ENCODE assay signal across 14 cellular contexts in the genomic region with DNA sequence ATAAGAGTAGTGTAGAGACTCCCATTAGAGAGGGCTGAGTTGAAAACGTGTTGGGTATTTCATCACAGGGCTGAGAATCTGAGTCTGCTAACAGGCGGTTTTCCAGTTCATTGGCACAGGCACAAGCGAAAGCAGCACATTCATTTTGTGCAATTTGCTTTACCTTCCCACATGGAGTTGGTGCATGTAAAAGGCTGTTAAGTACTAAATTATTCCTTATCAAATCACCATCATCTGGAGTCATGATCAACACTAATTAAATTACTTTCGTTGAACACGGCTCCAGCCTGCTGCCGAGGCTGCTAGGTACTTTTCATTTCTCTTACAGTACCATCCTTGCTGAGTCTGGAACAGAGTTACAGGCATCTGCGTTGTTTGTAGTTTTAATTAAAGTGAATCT. TPM values are rescaled to one million over a fixed set of nuclear protein-coding genes. Genes with fewer than 3 reads are reported as not detected.
DNase-seq lines count a peak whose midpoint lies in the region; ATAC-seq, FAIRE-seq and TF ChIP-seq lines count a peak whose summit lies in the region.
"Had no signal": no experiment of that assay in that cellular context is flagged by ENCODE, and none has a peak within 500 bp of the region (broad histone marks: within the 10 kb centered on the region; RNA-seq: fewer than 3 reads in every experiment).

No MANE protein-coding gene starts in this region.

- no peak overlapping the region for H3K27ac Mint-ChIP-seq in stimulated activated naive B cell treated with anti-CD40 and anti-IgM and Interleukin-4, amounts not matched to agents 10 μg/mL and 1 μg/mL and 100 μg/mL, for 72 hours
- H3K27ac Mint-ChIP-seq: natural killer cell treated with Interleukin-12 subunit alpha and Interleukin-12 subunit beta and Interleukin-15 and Interleukin-18, amount 100 ng/mL, for 72 hours had no signal

- no peaks in the 10 kb centered on the region for H3K27me3 ChIP-seq in fibroblast of lung (ENCODE audit: control insufficient read depth, insufficient read depth, low read length)
- H3K27me3 ChIP-seq in pancreas: no peaks in the 10 kb centered on the region

- H3K27me3 Mint-ChIP-seq in stimulated activated naive B cell treated with anti-CD40 and anti-IgM and Interleukin-4, amounts not matched to agents 10 μg/mL and 1 μg/mL and 100 μg/mL, for 72 hours: no peaks in the 10 kb centered on the region
- H3K27me3 Mint-ChIP-seq: natural killer cell treated with Interleukin-12 subunit alpha and Interleukin-12 subunit beta and Interleukin-15 and Interleukin-18, amount 100 ng/mL, for 72 hours had no signal

- no peak overlapping the region for H3K9ac ChIP-seq in fibroblast of lung (ENCODE audit: insufficient read depth, low read length)

- no peak for FAIRE-seq in pancreas (lab: Jason Lieb, UNC)
- FAIRE-seq: H1 had no signal

- peak overlapping the region; percentile 44 for H3K4me2 ChIP-seq in fibroblast of lung (ENCODE audit: extremely low read depth, insufficient read depth, low read length)
- H3K4me2 ChIP-seq: PC-9 had no signal

- H3K79me2 ChIP-seq in fibroblast of lung (ENCODE audit: control insufficient read depth, insufficient read depth, low read length): no peaks in the 10 kb centered on the region

- H3K9me3 ChIP-seq in fibroblast of lung (ENCODE audit: control insufficient read depth, insufficient read depth, low read depth, low read length) (no peaks in the 10 kb centered on the region), pancreas (no peaks in the 10 kb centered on the region)

- peaks cover 2% of the 10 kb centered on the region for H3K4me1 ChIP-seq in fibroblast of lung (ENCODE audit: control insufficient read depth, extremely low read depth, insufficient read depth, low read length)
- H3K4me1 ChIP-seq in pancreas: no peaks in the 10 kb centered on the region

- H3K27ac ChIP-seq in fibroblast of lung (ENCODE audit: insufficient read depth, low read length): peak overlapping the region; percentile 22
- H3K27ac ChIP-seq in pancreas: no peak overlapping the region
- H3K27ac ChIP-seq: PC-9 had no signal

- 62 to 79% methylated on average over 7 of the region's 7 CpGs for WGBS in pancreas, 2 donors

- H3K4me3 ChIP-seq in fibroblast of lung (replicated peaks in 1 of 4; ENCODE audit: control extremely low read depth in 1 of 4, insufficient read depth in 1 of 4, low read depth in 3 of 4, low read length in 4 of 4): peak overlapping the region in 1 of 4 experiments; percentile 33
- H3K4me3 ChIP-seq in pancreas: no peak overlapping the region
- H3K4me3 ChIP-seq: PC-9 had no signal

- no peaks in the 10 kb centered on the region for H3K4me1 Mint-ChIP-seq in stimulated activated naive B cell treated with anti-CD40 and anti-IgM and Interleukin-4, amounts not matched to agents 10 μg/mL and 1 μg/mL and 100 μg/mL, for 72 hours

- TF ChIP-seq CTCF in fibroblast of lung (conservative IDR thresholded peaks at IDR 0.05 in 1 of 2, IDR thresholded peaks at IDR 0.05 in 1 of 2; ENCODE audit: low read depth in 1 of 2, low read length in 2 of 2) (no peak), pancreas (IDR thresholded peaks at IDR 0.05) (no peak)

- ATAC-seq in pancreas (peak in 3 of 4 donors; percentile 49 to 83 (median 56)), HG03175 (IDR thresholded peaks at IDR 0.05; ENCODE audit: unreplicated experiment) (no peak)
- ATAC-seq in stimulated activated naive B cell treated with anti-CD40 and anti-IgM and Interleukin-4, amounts not matched to agents 10 μg/mL and 1 μg/mL and 100 μg/mL, for 72 hours (replicated peaks): no peak
- ATAC-seq: natural killer cell treated with Interleukin-12 subunit alpha and Interleukin-12 subunit beta and Interleukin-15 and Interleukin-18, amount 100 ng/mL, for 72 hours had no signal

- intact Hi-C loops in pancreas (cut with DNase I): no loop called here

- no peaks in the 10 kb centered on the region for H4K20me1 ChIP-seq in fibroblast of lung (ENCODE audit: control insufficient read depth, extremely low read depth, insufficient read depth, low read length)

- H3K9me3 Mint-ChIP-seq in stimulated activated naive B cell treated with anti-CD40 and anti-IgM and Interleukin-4, amounts not matched to agents 10 μg/mL and 1 μg/mL and 100 μg/mL, for 72 hours: peaks cover 0 to 6% of the 10 kb centered on the region in 2 donors
- H3K9me3 Mint-ChIP-seq: natural killer cell treated with Interleukin-12 subunit alpha and Interleukin-12 subunit beta and Interleukin-15 and Interleukin-18, amount 100 ng/mL, for 72 hours had no signal

- H3K36me3 Mint-ChIP-seq in stimulated activated naive B cell treated with anti-CD40 and anti-IgM and Interleukin-4, amounts not matched to agents 10 μg/mL and 1 μg/mL and 100 μg/mL, for 72 hours: no peaks in the 10 kb centered on the region
- H3K36me3 Mint-ChIP-seq: natural killer cell treated with Interleukin-12 subunit alpha and Interleukin-12 subunit beta and Interleukin-15 and Interleukin-18, amount 100 ng/mL, for 72 hours had no signal

- DNase-seq in GM04503 (ENCODE audit: low read depth) (peak; percentile 24), NCI-H2171 treated with DMSO at 0.1 percent for 48 hours (lab: John Stamatoyannopoulos, UW) (peak; percentile 66), fibroblast of lung (ENCODE audit: low read depth in 2 of 2) (peak; percentile 51 to 76), pancreas (no peak), GM19238 (ENCODE audit: insufficient read length, low spot score) (no peak)
- no peak for DNase-seq in stimulated activated naive B cell treated with anti-CD40 and anti-IgM and Interleukin-4, amounts not matched to agents 10 μg/mL and 1 μg/mL and 100 μg/mL, for 72 hours
- DNase-seq in activated CD4-positive, alpha-beta T cell treated with anti-CD3 and anti-CD28 coated beads for 4 hours: no peak
- DNase-seq: activated gamma-delta T cell treated with Interleukin-2 at 50 U/mL for 16 hours; DMS153; PC-9; stimulated activated CD4-positive, alpha-beta T cell treated with anti-CD3 and anti-CD28 coated beads, Interleukin-2, amount 100 ng/mL, for 48 hours had no signal

- H3K36me3 ChIP-seq in fibroblast of lung (ENCODE audit: control insufficient read depth, insufficient read depth, low read length): no peaks in the 10 kb centered on the region
- no peaks in the 10 kb centered on the region for H3K36me3 ChIP-seq in pancreas

- H3K4me3 Mint-ChIP-seq in stimulated activated naive B cell treated with anti-CD40 and anti-IgM and Interleukin-4, amounts not matched to agents 10 μg/mL and 1 μg/mL and 100 μg/mL, for 72 hours: no peak overlapping the region
- H3K4me3 Mint-ChIP-seq: natural killer cell treated with Interleukin-12 subunit alpha and Interleukin-12 subunit beta and Interleukin-15 and Interleukin-18, amount 100 ng/mL, for 72 hours had no signal

- no peak overlapping the region for H2AFZ ChIP-seq in fibroblast of lung (ENCODE audit: low read length)
- H2AFZ ChIP-seq: PC-9 had no signal

RNA-seq across cellular contexts. Expression of a gene that starts 43.8 kb away (rescaled TPM):
- total RNA-seq in fibroblast of lung (12.8 and 26.4 TPM in 2 replicates), pancreas (1 to 10 TPM; 1.8 to 8.5 (median 2.9) TPM)
- polyA plus RNA-seq in fibroblast of lung (13.3 and 75.5 TPM in 2 replicates), pancreas (1 to 10 TPM; 1.4 to 6.8 TPM)
- polyA plus RNA-seq in fibroblast of lung (2012): 7.7 and 34.4 TPM in 2 replicates
- 2.6 and 81.5 TPM in 2 replicates for polyA minus RNA-seq in fibroblast of lung (ENCODE audit: low replicate concordance)

Comparison
In these comparisons a context has a peak if more than half of its experiments do, and no peak if none do; other contexts are left out.
1. DNase-seq: peak in GM04503 (single experiment), NCI-H2171 treated with DMSO at 0.1 percent for 48 hours (single experiment) and fibroblast of lung (2 of 2); none in pancreas (0 of 6), stimulated activated naive B cell treated with anti-CD40 and anti-IgM and Interleukin-4, amounts not matched to agents 10 μg/mL and 1 μg/mL and 100 μg/mL, for 72 hours (single experiment), activated CD4-positive, alpha-beta T cell treated with anti-CD3 and anti-CD28 coated beads for 4 hours (0 of 2) and GM19238 (single experiment).
2. ATAC-seq: peak in pancreas (3 of 4); none in stimulated activated naive B cell treated with anti-CD40 and anti-IgM and Interleukin-4, amounts not matched to agents 10 μg/mL and 1 μg/mL and 100 μg/mL, for 72 hours (0 of 2) and HG03175 (single experiment).